29 cellular contexts compared by ENCODE assay signal in genomic region chr5:173950829-173951228, GRCh38. TPM values are rescaled to one million over a fixed set of nuclear protein-coding genes. Genes with fewer than 3 reads are reported as not detected.
DNase-seq lines count a peak whose midpoint lies in the region; ATAC-seq, FAIRE-seq and TF ChIP-seq lines count a peak whose summit lies in the region.
"Had no signal": no experiment of that assay in that cellular context is flagged by ENCODE, and none has a peak within 500 bp of the region (broad histone marks: within the 10 kb centered on the region; RNA-seq: fewer than 3 reads in every experiment).

No MANE protein-coding gene starts in this region.

- peak overlapping the region; percentile 11 for H3K27ac Mint-ChIP-seq in CD8-positive, alpha-beta T cell
- H3K27ac Mint-ChIP-seq: CD8-positive, alpha-beta memory T cell had no signal

- no peak overlapping the region for H3K4me3 Mint-ChIP-seq in CD8-positive, alpha-beta T cell
- H3K4me3 Mint-ChIP-seq: CD8-positive, alpha-beta memory T cell had no signal

- H3K27me3 ChIP-seq in CD8-positive, alpha-beta T cell (ENCODE audit: insufficient read depth, low read length) = no peaks in the 10 kb centered on the region
- H3K27me3 ChIP-seq in K562 (ENCODE audit: control insufficient read depth in 2 of 2, insufficient read depth in 2 of 2, low read length in 2 of 2) (no peaks in the 10 kb centered on the region), mesenchymal stem cell (ENCODE audit: control insufficient read depth in 1 of 2, insufficient read depth in 1 of 2, low read length in 2 of 2) (no peaks in the 10 kb centered on the region)
- H3K27me3 ChIP-seq: SJCRH30 had no signal

- H2BK15ac ChIP-seq in mesenchymal stem cell (ENCODE audit: low read depth, poor library complexity, severe bottlenecking) = no peak overlapping the region

- no peaks in the 10 kb centered on the region for H3K27me3 Mint-ChIP-seq in CD8-positive, alpha-beta T cell (ENCODE audit: low read depth)
- H3K27me3 Mint-ChIP-seq: CD8-positive, alpha-beta memory T cell had no signal

- H4K8ac ChIP-seq in mesenchymal stem cell (ENCODE audit: low read length) = no peak overlapping the region

- CTCF ChIA-PET in CD8-positive, alpha-beta T cell (lab: Charles Lee) = no interaction called here
- CTCF ChIA-PET in K562 (lab: Yijun Ruan, JAX; ENCODE audit: low intra/inter-chr PET ratio) = no interaction called here

- TF ChIP-seq EP300 in K562 (IDR thresholded peaks at IDR 0.05; ENCODE audit: low read length) = no peak

- peaks cover 3% of the 10 kb centered on the region for H3K9me1 ChIP-seq in K562 (ENCODE audit: control insufficient read depth, insufficient read depth, low read length)

- no peaks in the 10 kb centered on the region for H4K20me1 ChIP-seq in K562 (replicated peaks; ENCODE audit: control insufficient read depth, insufficient read depth, low read length)

- no peak for TF ChIP-seq RAD21 in K562 (CRISPR knock-in tag; conservative IDR thresholded peaks at IDR 0.05 in 1 of 2, IDR thresholded peaks at IDR 0.05 in 1 of 2)

- no TSS peak for BruUV-seq in K562 (replicated peaks; lab: Mats Ljungman, UMichigan)

- H3K9me3 ChIP-seq in CD8-positive, alpha-beta T cell (ENCODE audit: low read length) = no peaks in the 10 kb centered on the region
- H3K9me3 ChIP-seq in K562 (replicated peaks; ENCODE audit: control insufficient read depth, insufficient read depth, low read depth, low read length) (no peaks in the 10 kb centered on the region), mesenchymal stem cell (ENCODE audit: control insufficient read depth, low read length) (no peaks in the 10 kb centered on the region)
- H3K9me3 ChIP-seq: A549, SJCRH30 had no signal

- no peak overlapping the region for H3K4me3 ChIP-seq in CD8-positive, alpha-beta T cell (ENCODE audit: low read depth, low read length)
- H3K4me3 ChIP-seq in K562 (no peak overlapping the region), mesenchymal stem cell (ENCODE audit: insufficient read depth in 1 of 2, low read depth in 1 of 2, low read length in 2 of 2) (no peak overlapping the region)
- H3K4me3 ChIP-seq: A549, GM12878, SJCRH30 had no signal

- H4K91ac ChIP-seq in mesenchymal stem cell (ENCODE audit: low read length) = no peak overlapping the region

- no peak overlapping the region for H2AFZ ChIP-seq in K562 (ENCODE audit: low read depth, low read length)
- no peak overlapping the region for H2AFZ ChIP-seq in mesenchymal stem cell (ENCODE audit: low read depth, low read length)

- no peak overlapping the region for H3K23ac ChIP-seq in mesenchymal stem cell (ENCODE audit: low read length in 2 of 2)

- POLR2A ChIA-PET in CD8-positive, alpha-beta T cell (lab: Charles Lee) = no interaction called here
- POLR2A ChIA-PET in K562 (lab: Yijun Ruan, JAX) = interaction anchor here (1.8 kb wide), 1 partner anchor 26 kb away, joined by 3 read pairs; no protein-coding TSS in a partner anchor

- ATAC-seq in CD8-positive, alpha-beta T cell = no peak
- no peak for ATAC-seq in K562
- no peak for ATAC-seq in HG03571 (IDR thresholded peaks at IDR 0.05; ENCODE audit: unreplicated experiment)
- ATAC-seq: A549, GM12878, HCT116, SK-N-SH treated with all-trans-retinoic acid at 6 μM for 48 hours had no signal

- no peak overlapping the region for H2BK120ac ChIP-seq in mesenchymal stem cell (ENCODE audit: low read depth, low read length)

- H3K36me3 Mint-ChIP-seq in CD8-positive, alpha-beta T cell = peaks cover 89% of the 10 kb centered on the region

- no peak overlapping the region for H3K18ac ChIP-seq in mesenchymal stem cell (ENCODE audit: low read depth in 1 of 2, low read length in 2 of 2)

- in situ Hi-C loops in K562 (cut with MboI) = no loop called here

- no peak overlapping the region for H2BK12ac ChIP-seq in mesenchymal stem cell (ENCODE audit: low read length in 2 of 2)

- TF ChIP-seq CTCF in CD8-positive, alpha-beta T cell (IDR thresholded peaks at IDR 0.05) = no peak
- TF ChIP-seq CTCF in K562 (IDR thresholded peaks at IDR 0.05 in 2 of 3, conservative IDR thresholded peaks at IDR 0.05 in 1 of 3; ENCODE audit: insufficient read depth in 2 of 3, low read depth in 1 of 3, low read length in 3 of 3) = no peak

- FAIRE-seq in RCC 7860 (lab: Jason Lieb, UNC) = peak; percentile 42
- FAIRE-seq in K562 (lab: Jason Lieb, UNC) = no peak
- FAIRE-seq: A549, GM12878, H1 had no signal

- no peak overlapping the region for H3K14ac ChIP-seq in mesenchymal stem cell (ENCODE audit: low read length in 2 of 2)

- H3K4me1 ChIP-seq in CD8-positive, alpha-beta T cell (ENCODE audit: insufficient read depth, low read length) = no peaks in the 10 kb centered on the region
- H3K4me1 ChIP-seq in K562 (replicated peaks in 1 of 2; ENCODE audit: control insufficient read depth in 2 of 2, insufficient read depth in 2 of 2, low read length in 2 of 2) (no peaks in the 10 kb centered on the region; a peak in 1 of 5 replicates), mesenchymal stem cell (ENCODE audit: control insufficient read depth, insufficient read depth, low read depth, low read length) (peaks cover 8% of the 10 kb centered on the region)
- H3K4me1 ChIP-seq: SJCRH30 had no signal

- no peak overlapping the region for H3K27ac ChIP-seq in CD8-positive, alpha-beta T cell (ENCODE audit: low read depth, low read length)
- no peak overlapping the region for H3K27ac ChIP-seq in K562 (ENCODE audit: extremely low read depth, low read depth, low read length)
- H3K27ac ChIP-seq in mesenchymal stem cell (ENCODE audit: low read length, poor library complexity, severe bottlenecking) = no peak overlapping the region
- H3K27ac ChIP-seq: A549, SJCRH30 had no signal

- H3K9me3 Mint-ChIP-seq in CD8-positive, alpha-beta T cell = no peaks in the 10 kb centered on the region
- H3K9me3 Mint-ChIP-seq: CD8-positive, alpha-beta memory T cell had no signal

- H3K79me2 ChIP-seq in K562 (ENCODE audit: control insufficient read depth, insufficient read depth, low read length) = no peaks in the 10 kb centered on the region

- intact Hi-C loops in CD8-positive, alpha-beta T cell (cut with DNase I, micrococcal nuclease) = no loop called here
- intact Hi-C loops in K562 (cut with micrococcal nuclease) = no loop called here

- WGBS in K562 (ENCODE audit: insufficient coverage, low coverage, missing lambda C conversion rate) = 61% methylated on average over 2 of the region's 2 CpGs
- WGBS in mesenchymal stem cell = 0% methylated on average over 2 of the region's 2 CpGs

- DNase-seq in CD8-positive, alpha-beta T cell = no peak
- DNase-seq in RCC 7860 (ENCODE audit: low spot score) (no peak), K562 (ENCODE audit: extremely low read depth in 1 of 4, low spot score in 3 of 4) (no peak), mesenchymal stem cell (peak; percentile 73), AG20443 (ENCODE audit: low spot score) (no peak), NCI-H1436 treated with DMSO at 0.1 percent for 48 hours (lab: John Stamatoyannopoulos, UW) (no peak)
- DNase-seq: C1 segment of cervical spinal cord; CD8-positive, alpha-beta memory T cell; DMS 273 treated with DMSO at 0.1 percent for 48 hours; DMS79; EL; GDM1; MV-4-11; NCI-H1105; NCI-H146; NCI-H2029; NCI-H446; NCI-H524 treated with DMSO at 0.1 percent for 48 hours; NCI-H774; SJCRH30 had no signal

- H3K4me1 Mint-ChIP-seq in CD8-positive, alpha-beta T cell (ENCODE audit: low read depth) = no peaks in the 10 kb centered on the region
- H3K4me1 Mint-ChIP-seq: CD8-positive, alpha-beta memory T cell had no signal

- H3K36me3 ChIP-seq in CD8-positive, alpha-beta T cell (ENCODE audit: insufficient read depth, low read length) = peaks cover 42% of the 10 kb centered on the region
- H3K36me3 ChIP-seq in K562 (ENCODE audit: control insufficient read depth, insufficient read depth, low read length) (peaks cover 95% of the 10 kb centered on the region), mesenchymal stem cell (ENCODE audit: control insufficient read depth in 1 of 2, insufficient read depth in 2 of 2, low read depth in 1 of 2, low read length in 2 of 2) (peaks cover 7 to 97% of the 10 kb centered on the region in 2 experiments)

- peaks cover 18% of the 10 kb centered on the region for H3K79me1 ChIP-seq in mesenchymal stem cell (replicated peaks; ENCODE audit: low read length, poor library complexity, severe bottlenecking)

- H3K9ac ChIP-seq in K562 (ENCODE audit: insufficient read depth in 1 of 2, low read depth in 2 of 2, low read length in 2 of 2) (no peak overlapping the region), mesenchymal stem cell (ENCODE audit: low read length) (no peak overlapping the region)

- TF ChIP-seq POLR2A in K562 (conservative IDR thresholded peaks at IDR 0.05) = no peak

- no peak overlapping the region for H3K4me2 ChIP-seq in K562 (ENCODE audit: insufficient read depth, low read length)
- H3K4me2 ChIP-seq in mesenchymal stem cell (ENCODE audit: low read length, poor library complexity, severe bottlenecking) = no peak overlapping the region
- H3K4me2 ChIP-seq: A549 had no signal

- H3K4ac ChIP-seq in mesenchymal stem cell (ENCODE audit: low read depth in 1 of 2, low read length in 2 of 2) = no peak overlapping the region

- H2BK5ac ChIP-seq in mesenchymal stem cell (ENCODE audit: low read depth, low read length, poor library complexity, severe bottlenecking) = no peak overlapping the region

- no peak overlapping the region for H2AK5ac ChIP-seq in mesenchymal stem cell (ENCODE audit: low read length, severe bottlenecking)

TF ChIP-seq in K562, 482 proteins besides CTCF, POLR2A, EP300 and RAD21 (continues in another document):
- TF ChIP-seq MEIS2 (IDR thresholded peaks at IDR 0.05; ENCODE audit: partially characterized antibody) (peak; percentile 13), TFAM (CRISPR knock-in tag; conservative IDR thresholded peaks at IDR 0.05) (no peak)

RNA-seq across cellular contexts. Expression of gene C5orf47, which starts 38.1 kb away (rescaled TPM):
- total RNA-seq in CD8-positive, alpha-beta T cell = not detected
- not detected in 2 replicates for total RNA-seq in K562 (2011; cell fraction: chromatin; rRNA removed; ENCODE audit: low replicate concordance)
- total RNA-seq in K562 (2011; cell fraction: nucleolus; rRNA removed) = not detected in 2 replicates
- 0.23 TPM in 1 of 2 replicates, not detected in the other for total RNA-seq in K562 (2011; cell fraction: nucleoplasm; rRNA removed)
- not detected in 2 replicates for total RNA-seq in K562 (2014; rRNA removed)
- not detected in 2 replicates for total RNA-seq in K562 (2014; rRNA removed; fragmentation: Illumina TruSeq; extraction: Trizol)
- not detected in 2 replicates for total RNA-seq in K562 (2015; rRNA removed; fragmentation: Illumina TruSeq; extraction: Trizol)
- not detected in 2 replicates for total RNA-seq in K562 (2021)
- polyA plus RNA-seq in K562 (2011; rRNA removed) = not detected in 2 replicates
- not detected in 2 replicates for polyA plus RNA-seq in K562 (2011; cell fraction: cytosol; rRNA removed)
- not detected in 2 replicates for polyA plus RNA-seq in K562 (2011; cell fraction: nucleus; rRNA removed)
- 0.06 TPM in 1 of 2 replicates, not detected in the other for polyA plus RNA-seq in K562 (2012)
- not detected in 2 replicates for polyA plus RNA-seq in K562 (2014; fragmentation: Illumina TruSeq; extraction: Trizol)
- under 1 TPM in 1 of 2 experiments, not detected in 1; 0.08 TPM for polyA plus RNA-seq in K562 (2014; fragmentation: Nextera tagmentation; extraction: Ambion mirVana)
- not detected in 2 replicates for polyA plus RNA-seq in K562 (2014; rRNA removed)
- not detected in 2 replicates for polyA minus RNA-seq in K562 (2011; rRNA and poly(A)+ RNA removed)
- not detected in 2 replicates for polyA minus RNA-seq in K562 (2011; cell fraction: cytosol; rRNA and poly(A)+ RNA removed)
- polyA minus RNA-seq in K562 (2011; cell fraction: nucleus; rRNA and poly(A)+ RNA removed) = not detected in 2 replicates
- not detected for polyA plus RNA-seq in mesenchymal stem cell (2013, experiment 1 of 2)
- 0.03 TPM for polyA plus RNA-seq in mesenchymal stem cell (2013, experiment 2 of 2)
- total RNA-seq: CD8-positive, alpha-beta memory T cell; GM12878; H1; HT-29; LHCN-M2; MCF 10A; SJCRH30 had no signal
- polyA plus RNA-seq: CD8-positive, alpha-beta memory T cell had no signal
